ENCODE assay signal across 10 cellular contexts in genomic region chr20:38859070-38859690, GRCh38. TPM values are rescaled to one million over a fixed set of nuclear protein-coding genes. Genes with fewer than 3 reads are reported as not detected.
DNase-seq lines count a peak whose midpoint lies in the region; ATAC-seq lines count a peak whose summit lies in the region.
"Had no signal": no experiment of that assay in that cellular context is flagged by ENCODE, and none has a peak within 500 bp of the region (broad histone marks: within the 10 kb centered on the region; RNA-seq: fewer than 3 reads in every experiment).

No MANE protein-coding gene starts in this region.

- peak; percentile 67 for DNase-seq in activated CD8-positive, alpha-beta memory T cell treated with anti-CD3 and anti-CD28 coated beads, Interleukin-2, amount 10 ng/mL, durations not matched to agents 7 days and 5 days
- DNase-seq in activated CD8-positive, alpha-beta memory T cell treated with anti-CD3 and anti-CD28 coated beads for 24 hours, result no peak
- DNase-seq in activated CD4-positive, alpha-beta T cell treated with anti-CD3 and anti-CD28 coated beads, Interleukin-2, amount 50 U/mL, for 4 hours, result peak; percentile 28 to 29
- DNase-seq in stimulated activated effector memory CD8-positive, alpha-beta T cell treated with anti-CD3 and anti-CD28 coated beads, Interleukin-12 subunit alpha, Interleukin-12 subunit beta, amount 100 ng/mL, for 72 hours (ENCODE audit: low spot score in 2 of 2), result no peak
- DNase-seq in AG20443 (ENCODE audit: low spot score) (no peak), LoVo (ENCODE audit: low spot score) (no peak)
- DNase-seq: hippocampal formation, NCI-H748 treated with DMSO at 0.1 percent for 48 hours had no signal

- H3K4me3 Mint-ChIP-seq in activated CD8-positive, alpha-beta memory T cell treated with anti-CD3 and anti-CD28 coated beads, Interleukin-2, amount 10 ng/mL, durations not matched to agents 7 days and 5 days, result no peak overlapping the region
- peak overlapping the region in 3 of 4 donors; percentile 77 to 87 (median 86) for H3K4me3 Mint-ChIP-seq in IgD-negative memory B cell
- H3K4me3 Mint-ChIP-seq in stimulated activated effector memory CD8-positive, alpha-beta T cell treated with anti-CD3 and anti-CD28 coated beads, Interleukin-12 subunit alpha, Interleukin-12 subunit beta, amount 100 ng/mL, for 72 hours, result peak overlapping the region; percentile 34

- H3K4me1 Mint-ChIP-seq in activated CD8-positive, alpha-beta memory T cell treated with anti-CD3 and anti-CD28 coated beads, Interleukin-2, amount 10 ng/mL, durations not matched to agents 7 days and 5 days, result peaks cover 88% of the 10 kb centered on the region
- H3K4me1 Mint-ChIP-seq in IgD-negative memory B cell, result peaks cover 71 to 80% (median 79%) of the 10 kb centered on the region in 3 donors
- peaks cover 84% of the 10 kb centered on the region for H3K4me1 Mint-ChIP-seq in stimulated activated effector memory CD8-positive, alpha-beta T cell treated with anti-CD3 and anti-CD28 coated beads, Interleukin-12 subunit alpha, Interleukin-12 subunit beta, amount 100 ng/mL, for 72 hours

- CTCF ChIA-PET in activated CD8-positive, alpha-beta memory T cell treated with anti-CD3 and anti-CD28 coated beads, Interleukin-2, amount 10 ng/mL, durations not matched to agents 7 days and 5 days (lab: Charles Lee), result interaction anchor here (0.7 to 3.1 kb wide), 8 partner anchors 9 to 225 kb away, joined by 3 to 12 read pairs (median 3); no protein-coding TSS in a partner anchor

- ATAC-seq in activated CD8-positive, alpha-beta memory T cell treated with anti-CD3 and anti-CD28 coated beads, Interleukin-2, amount 10 ng/mL, durations not matched to agents 7 days and 5 days, result peak; percentile 57
- ATAC-seq in stimulated activated effector memory CD8-positive, alpha-beta T cell treated with anti-CD3 and anti-CD28 coated beads, Interleukin-12 subunit alpha, Interleukin-12 subunit beta, amount 100 ng/mL, for 72 hours, result peak; percentile 47
- no peak for ATAC-seq in GM18519 (IDR thresholded peaks at IDR 0.05; ENCODE audit: low FRiP score, unreplicated experiment)

- H3K27me3 Mint-ChIP-seq in activated CD8-positive, alpha-beta memory T cell treated with anti-CD3 and anti-CD28 coated beads, Interleukin-2, amount 10 ng/mL, durations not matched to agents 7 days and 5 days, result no peaks in the 10 kb centered on the region
- H3K27me3 Mint-ChIP-seq in IgD-negative memory B cell, result no peaks in the 10 kb centered on the region

- H3K27ac Mint-ChIP-seq in activated CD8-positive, alpha-beta memory T cell treated with anti-CD3 and anti-CD28 coated beads, Interleukin-2, amount 10 ng/mL, durations not matched to agents 7 days and 5 days, result peak overlapping the region; percentile 82
- H3K27ac Mint-ChIP-seq in IgD-negative memory B cell, result peak overlapping the region; percentile 96 to 99 (median 98)
- peak overlapping the region; percentile 93 for H3K27ac Mint-ChIP-seq in stimulated activated effector memory CD8-positive, alpha-beta T cell treated with anti-CD3 and anti-CD28 coated beads, Interleukin-12 subunit alpha, Interleukin-12 subunit beta, amount 100 ng/mL, for 72 hours

- H3K36me3 Mint-ChIP-seq in activated CD8-positive, alpha-beta memory T cell treated with anti-CD3 and anti-CD28 coated beads, Interleukin-2, amount 10 ng/mL, durations not matched to agents 7 days and 5 days, result peaks cover 17% of the 10 kb centered on the region
- H3K36me3 Mint-ChIP-seq in IgD-negative memory B cell, result peaks cover 7% of the 10 kb centered on the region
- H3K36me3 Mint-ChIP-seq in stimulated activated effector memory CD8-positive, alpha-beta T cell treated with anti-CD3 and anti-CD28 coated beads, Interleukin-12 subunit alpha, Interleukin-12 subunit beta, amount 100 ng/mL, for 72 hours, result peaks cover 22% of the 10 kb centered on the region

- H3K9me3 Mint-ChIP-seq in activated CD8-positive, alpha-beta memory T cell treated with anti-CD3 and anti-CD28 coated beads, Interleukin-2, amount 10 ng/mL, durations not matched to agents 7 days and 5 days (ENCODE audit: low read depth), result no peaks in the 10 kb centered on the region
- no peaks in the 10 kb centered on the region for H3K9me3 Mint-ChIP-seq in IgD-negative memory B cell
- H3K9me3 Mint-ChIP-seq in stimulated activated effector memory CD8-positive, alpha-beta T cell treated with anti-CD3 and anti-CD28 coated beads, Interleukin-12 subunit alpha, Interleukin-12 subunit beta, amount 100 ng/mL, for 72 hours, result no peaks in the 10 kb centered on the region

RNA-seq across cellular contexts. Expression of gene PPP1R16B, which starts 53.7 kb away (rescaled TPM):
- total RNA-seq in activated CD8-positive, alpha-beta memory T cell treated with anti-CD3 and anti-CD28 coated beads, Interleukin-2, amount 10 ng/mL, durations not matched to agents 7 days and 5 days, result 100 to 1,000 TPM in 1 of 2 experiments, 10 to 100 TPM in 1; 86.5 to 128 TPM
- 68.0 TPM for polyA plus RNA-seq in IgD-negative memory B cell

Comparison
In these comparisons a context has a peak if more than half of its experiments do, and no peak if none do; other contexts are left out.
1. DNase-seq: peak in activated CD8-positive, alpha-beta memory T cell treated with anti-CD3 and anti-CD28 coated beads, Interleukin-2, amount 10 ng/mL, durations not matched to agents 7 days and 5 days (single experiment) and activated CD4-positive, alpha-beta T cell treated with anti-CD3 and anti-CD28 coated beads, Interleukin-2, amount 50 U/mL, for 4 hours (2 of 2); none in activated CD8-positive, alpha-beta memory T cell treated with anti-CD3 and anti-CD28 coated beads for 24 hours (single experiment), stimulated activated effector memory CD8-positive, alpha-beta T cell treated with anti-CD3 and anti-CD28 coated beads, Interleukin-12 subunit alpha, Interleukin-12 subunit beta, amount 100 ng/mL, for 72 hours (0 of 2), AG20443 (single experiment) and LoVo (single experiment).
2. Peak in every context shown above with its lines, with median percentiles within 50 percentile points of each other: H3K27ac Mint-ChIP-seq.